17 cellular contexts compared by ENCODE assay signal in the genomic region with DNA sequence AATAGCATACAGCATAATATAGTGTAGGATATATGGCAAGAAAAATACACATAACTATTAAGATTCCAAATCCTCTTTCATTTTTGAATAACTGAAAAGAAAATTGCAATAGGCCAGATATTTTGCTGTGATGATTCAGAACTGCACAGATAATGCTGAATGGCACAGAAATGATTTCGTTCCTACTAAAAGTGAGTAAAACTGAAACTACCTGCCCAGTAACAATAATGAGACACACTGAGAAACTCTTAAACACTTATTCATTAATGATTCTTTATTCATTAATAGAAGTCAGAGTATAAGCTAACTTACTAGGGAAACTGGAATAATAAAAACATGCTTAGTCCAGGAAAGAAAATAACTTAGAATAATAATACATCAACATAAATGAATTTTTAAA.
DNase-seq lines count a peak whose midpoint lies in the region; ATAC-seq and TF ChIP-seq lines count a peak whose summit lies in the region.
"Had no signal": no experiment of that assay in that cellular context is flagged by ENCODE, and none has a peak within 500 bp of the region (broad histone marks: within the 10 kb centered on the region; RNA-seq: fewer than 3 reads in every experiment).

No MANE protein-coding gene starts in this region.

- WGBS in transverse colon (ENCODE audit: low coverage in 1 of 2), 2 donors: 43% methylated on average over 1 of the region's 1 CpG; no CpG with 5 or more reads in 1 of the 2 donors
- 0 to 48% (median 0%) methylated on average over 1 of the region's 1 CpG for WGBS in psoas muscle, 3 donors

- DNase-seq in transverse colon: no peak
- DNase-seq in psoas muscle: no peak
- DNase-seq in caudate nucleus (lab: John Stamatoyannopoulos, UW): no peak
- no peak for DNase-seq in activated naive CD8-positive, alpha-beta T cell treated with anti-CD3 and anti-CD28 coated beads for 36 hours
- DNase-seq: activated CD8-positive, alpha-beta T cell treated with anti-CD3 and anti-CD28 coated beads for 36 hours; amygdala; NCI-H748 treated with DMSO at 0.1 percent for 48 hours; Peyer's patch; posterior cingulate gyrus; stimulated activated naive CD4-positive, alpha-beta T cell treated with Interleukin-2 at 50 U/mL for 16 hours had no signal

- TF ChIP-seq EP300 in transverse colon (IDR thresholded peaks at IDR 0.05; ENCODE audit: low read depth): no peak

- no peaks in the 10 kb centered on the region for H3K79me2 ChIP-seq in KMS-11 (ENCODE audit: insufficient read depth, low read depth)

- ATAC-seq in GM18909 (IDR thresholded peaks at IDR 0.05; ENCODE audit: poor library complexity, unreplicated experiment) (peak; percentile 98), GM21717 (IDR thresholded peaks at IDR 0.05; ENCODE audit: unreplicated experiment) (peak; percentile 79), HG03097 (IDR thresholded peaks at IDR 0.05; ENCODE audit: low FRiP score, unreplicated experiment) (peak; percentile 98), psoas muscle (no peak)
- ATAC-seq: activated CD8-positive, alpha-beta T cell treated with anti-CD3 and anti-CD28 coated beads for 36 hours; foreskin keratinocyte had no signal

- H3K4me3 ChIP-seq in KMS-11 (IDR thresholded peaks at IDR 0.05; ENCODE audit: insufficient read depth, low read depth, low read length) (no peak overlapping the region), transverse colon (no peak overlapping the region), psoas muscle (no peak overlapping the region)
- H3K4me3 ChIP-seq: Peyer's patch, vagina had no signal

- in situ Hi-C loops in transverse colon (cut with MboI; ENCODE audit: low pct_ligation_motif_present in 1 of 4, low pct_unique_long_range_greater_than_20kb in 1 of 4, low sequenced_read_pairs in 3 of 4): no loop called here

- H3K4me2 ChIP-seq in KMS-11: peak overlapping the region; percentile 50; the same call in 1 of the 2 replicates

- H3K4me1 ChIP-seq in KMS-11 (ENCODE audit: low read depth, poor library complexity, severe bottlenecking): peaks cover 25% of the 10 kb centered on the region
- H3K4me1 ChIP-seq in transverse colon: no peaks in the 10 kb centered on the region
- H3K4me1 ChIP-seq in psoas muscle: no peaks in the 10 kb centered on the region
- H3K4me1 ChIP-seq: foreskin keratinocyte, Peyer's patch, vagina had no signal

- intact Hi-C loops in transverse colon (cut with DNase I; ENCODE audit: low total_unique reads): no loop called here
- intact Hi-C loops in psoas muscle (cut with DNase I): no loop called here

- no peak overlapping the region for H3K4me3 Mint-ChIP-seq in activated naive CD8-positive, alpha-beta T cell treated with anti-CD3 and anti-CD28 coated beads for 36 hours
- H3K4me3 Mint-ChIP-seq: activated CD8-positive, alpha-beta T cell treated with anti-CD3 and anti-CD28 coated beads for 36 hours; activated T-helper 1 cell treated with anti-CD3 and anti-CD28 coated beads, Interleukin-12 subunit alpha, Interleukin-12 subunit beta, Interleukin-2, Interleukin-4 antibody, amounts not matched to agents 30 ng/mL and 10 ng/mL and 1 ng/mL, durations not matched to agents 14 hours and 24 hours and 36 hours had no signal

- H3K27ac Mint-ChIP-seq in activated naive CD8-positive, alpha-beta T cell treated with anti-CD3 and anti-CD28 coated beads for 36 hours: no peak overlapping the region
- H3K27ac Mint-ChIP-seq: activated CD8-positive, alpha-beta T cell treated with anti-CD3 and anti-CD28 coated beads for 36 hours; activated T-helper 1 cell treated with anti-CD3 and anti-CD28 coated beads, Interleukin-12 subunit alpha, Interleukin-12 subunit beta, Interleukin-2, Interleukin-4 antibody, amounts not matched to agents 30 ng/mL and 10 ng/mL and 1 ng/mL, durations not matched to agents 14 hours and 24 hours and 36 hours had no signal

- H3K9me3 Mint-ChIP-seq in activated naive CD8-positive, alpha-beta T cell treated with anti-CD3 and anti-CD28 coated beads for 36 hours: peaks cover 5% of the 10 kb centered on the region
- H3K9me3 Mint-ChIP-seq: activated CD8-positive, alpha-beta T cell treated with anti-CD3 and anti-CD28 coated beads for 36 hours; activated T-helper 1 cell treated with anti-CD3 and anti-CD28 coated beads, Interleukin-12 subunit alpha, Interleukin-12 subunit beta, Interleukin-2, Interleukin-4 antibody, amounts not matched to agents 30 ng/mL and 10 ng/mL and 1 ng/mL, durations not matched to agents 14 hours and 24 hours and 36 hours had no signal

- H3K4me1 Mint-ChIP-seq in activated naive CD8-positive, alpha-beta T cell treated with anti-CD3 and anti-CD28 coated beads for 36 hours: no peaks in the 10 kb centered on the region

- no peak overlapping the region; the same call in 1 of the 2 replicates for H3K9ac ChIP-seq in KMS-11

- H3K27ac ChIP-seq in KMS-11 (peak overlapping the region; percentile 55), transverse colon (no peak overlapping the region), psoas muscle (no peak overlapping the region), caudate nucleus (ENCODE audit: low read depth, low read length) (no peak overlapping the region)
- H3K27ac ChIP-seq: foreskin keratinocyte, Peyer's patch, vagina had no signal

- H3K9me3 ChIP-seq in transverse colon (no peaks in the 10 kb centered on the region), psoas muscle (no peaks in the 10 kb centered on the region)
- H3K9me3 ChIP-seq: Peyer's patch, vagina had no signal

- no peak for TF ChIP-seq CTCF in KMS-11 (conservative IDR thresholded peaks at IDR 0.05; ENCODE audit: low read depth, low read length)
- no peak for TF ChIP-seq CTCF in transverse colon (IDR thresholded peaks at IDR 0.05)
- TF ChIP-seq CTCF in psoas muscle (IDR thresholded peaks at IDR 0.05): no peak

- peaks cover 7% of the 10 kb centered on the region for H3K27me3 Mint-ChIP-seq in activated naive CD8-positive, alpha-beta T cell treated with anti-CD3 and anti-CD28 coated beads for 36 hours
- H3K27me3 Mint-ChIP-seq: activated CD8-positive, alpha-beta T cell treated with anti-CD3 and anti-CD28 coated beads for 36 hours had no signal

- no peaks in the 10 kb centered on the region for H4K20me1 ChIP-seq in KMS-11 (ENCODE audit: insufficient read depth)

- H3K27me3 ChIP-seq in KMS-11 (ENCODE audit: insufficient read depth, low read depth) (no peaks in the 10 kb centered on the region), transverse colon (no peaks in the 10 kb centered on the region), psoas muscle (ENCODE audit: insufficient read depth in 3 of 3, low read length in 2 of 3) (no peaks in the 10 kb centered on the region)
- H3K27me3 ChIP-seq: foreskin keratinocyte, Peyer's patch, vagina had no signal

- TF ChIP-seq POLR2A in transverse colon (IDR thresholded peaks at IDR 0.05): no peak

- H2AFZ ChIP-seq in KMS-11 (ENCODE audit: low read depth): peak overlapping the region; percentile 20; the same call in 1 of the 2 replicates

- H3K36me3 ChIP-seq in KMS-11 (ENCODE audit: insufficient read depth) (no peaks in the 10 kb centered on the region; the same call in 1 of the 2 replicates), transverse colon (no peaks in the 10 kb centered on the region), psoas muscle (ENCODE audit: insufficient read depth in 1 of 2, low read depth in 1 of 2) (no peaks in the 10 kb centered on the region)
- H3K36me3 ChIP-seq: Peyer's patch, vagina had no signal

- peaks cover 2% of the 10 kb centered on the region for H3K36me3 Mint-ChIP-seq in activated naive CD8-positive, alpha-beta T cell treated with anti-CD3 and anti-CD28 coated beads for 36 hours

Comparison
In these comparisons a context has a peak if more than half of its experiments do, and no peak if none do; other contexts are left out.
1. ATAC-seq: peak in GM18909 (single experiment), GM21717 (single experiment) and HG03097 (single experiment); none in psoas muscle (0 of 4).